In genomic region chr9:91818647-91819403, GRCh38 we compare ENCODE assay signal across 19 cellular contexts.
"Had no signal": no experiment of that assay in that cellular context is flagged by ENCODE, and none has a peak within 500 bp of the region (broad histone marks: within the 10 kb centered on the region; RNA-seq: fewer than 3 reads in every experiment).

No MANE protein-coding gene starts in this region.

- H3K9ac ChIP-seq: neural progenitor cell had no signal

- H2AFZ ChIP-seq: neural progenitor cell had no signal

- H3K9me3 ChIP-seq: lower lobe of right lung, pancreas, tibial artery had no signal

- H3K27me3 ChIP-seq: foreskin keratinocyte, neural progenitor cell, pancreas had no signal

- H3K4me3 ChIP-seq: lower lobe of right lung, neural progenitor cell, pancreas had no signal

- ATAC-seq: activated CD4-positive, alpha-beta T cell treated with anti-CD3 and anti-CD28 coated beads for 36 hours; foreskin keratinocyte; SK-N-SH treated with all-trans-retinoic acid at 6 μM for 48 hours had no signal

- DNase-seq: activated CD4-positive, alpha-beta memory T cell treated with anti-CD3 and anti-CD28 coated beads, Interleukin-2, amount 10 ng/mL, durations not matched to agents 7 days and 5 days; activated CD4-positive, alpha-beta T cell treated with anti-CD3 and anti-CD28 coated beads for 36 hours; activated T-cell treated with anti-CD3 and anti-CD28 coated beads, Interleukin-2, amount 50 U/mL, for 24 hours; amniotic stem cell; central memory CD4-positive, alpha-beta T cell; cortex of kidney; effector CD4-positive, alpha-beta T cell; foreskin keratinocyte; head of caudate nucleus; left cardiac atrium; lower lobe of right lung; pancreas; retina; stimulated activated CD4-positive, alpha-beta T cell treated with anti-CD3 and anti-CD28 coated beads, Interleukin-4, amount 100 ng/mL, for 4 hours; stimulated activated CD8-positive, alpha-beta memory T cell treated with anti-CD3 and anti-CD28 coated beads, Interleukin-4, amount 100 ng/mL, for 48 hours; T-helper 1 cell; tibial artery had no signal

- H3K27ac ChIP-seq: foreskin keratinocyte, lower lobe of right lung, neural progenitor cell, pancreas, tibial artery had no signal

- H3K36me3 ChIP-seq: lower lobe of right lung, neural progenitor cell, pancreas, tibial artery had no signal

- H3K4me1 ChIP-seq: foreskin keratinocyte, pancreas had no signal
